In genomic region chr15:73888224-73889041, GRCh38 we compare ENCODE assay signal across 1 cellular context.
A peak's percentile ranks its signal among the peaks of the same experiment; 100 is the strongest.
TF ChIP-seq lines count a peak whose summit lies in the region.

No MANE protein-coding gene starts in this region.

TF ChIP-seq in K562, 482 proteins besides CTCF, POLR2A, EP300 and RAD21:
- TF ChIP-seq SMARCC2 (IDR thresholded peaks at IDR 0.05; ENCODE audit: low read depth) (no peak), ZNF263 (CRISPR knock-in tag; IDR thresholded peaks at IDR 0.05; ENCODE audit: borderline replicate concordance) (peak; percentile 94)
